8 cellular contexts compared by ENCODE assay signal in genomic region chr17:18262111-18262510, GRCh38. TPM values are rescaled to one million over a fixed set of nuclear protein-coding genes. Genes with fewer than 3 reads are reported as not detected.
DNase-seq lines count a peak whose midpoint lies in the region; ATAC-seq, FAIRE-seq and TF ChIP-seq lines count a peak whose summit lies in the region.
"Had no signal": no experiment of that assay in that cellular context is flagged by ENCODE, and none has a peak within 500 bp of the region (broad histone marks: within the 10 kb centered on the region; RNA-seq: fewer than 3 reads in every experiment).

No MANE protein-coding gene starts in this region.

- H3K9ac ChIP-seq in Loucy (ENCODE audit: low read depth, low read length, poor library complexity, severe bottlenecking): peak overlapping the region; percentile 81

- WGBS in pancreas, 2 donors: 49 to 63% methylated on average over 2 of the region's 2 CpGs

- ATAC-seq in pancreas (no peak), GM21447 (IDR thresholded peaks at IDR 0.05; ENCODE audit: unreplicated experiment) (no peak), GM18873 (IDR thresholded peaks at IDR 0.05; ENCODE audit: low FRiP score, unreplicated experiment) (no peak)

- no peaks in the 10 kb centered on the region for H3F3A ChIP-seq in Loucy (ENCODE audit: low read depth)

- no peak for FAIRE-seq in pancreas (lab: Jason Lieb, UNC)
- FAIRE-seq: islet of Langerhans had no signal

- H3K4me1 ChIP-seq in Loucy (ENCODE audit: insufficient read depth, low read length, poor library complexity, severe bottlenecking) (peaks cover 22% of the 10 kb centered on the region), pancreas (peaks cover 22 to 34% (median 26%) of the 10 kb centered on the region in 3 donors)

- H3K27me3 ChIP-seq in Loucy (ENCODE audit: insufficient read depth, low read length, poor library complexity, severe bottlenecking): no peaks in the 10 kb centered on the region
- H3K27me3 ChIP-seq in pancreas: no peaks in the 10 kb centered on the region

- peaks cover 8% of the 10 kb centered on the region for H3K27me3 Mint-ChIP-seq in brain

- peaks cover 25% of the 10 kb centered on the region for H3K79me2 ChIP-seq in Loucy (ENCODE audit: insufficient read depth, low read length)

- peak overlapping the region; percentile 93 for H3K4me3 ChIP-seq in Loucy (ENCODE audit: low read length, poor library complexity, severe bottlenecking)
- peak overlapping the region in 2 of 4 donors; percentile 7 to 91 for H3K4me3 ChIP-seq in pancreas

- H3K4me2 ChIP-seq in Loucy (ENCODE audit: low read depth, low read length, poor library complexity, severe bottlenecking): peak overlapping the region; percentile 80

- H3K27ac Mint-ChIP-seq in brain: peak overlapping the region in 4 of 5 experiments; percentile 32 to 86 (median 65)

- H3K36me3 ChIP-seq in Loucy (ENCODE audit: insufficient read depth, low read length) (peaks cover 6% of the 10 kb centered on the region; the same call in 1 of the 2 replicates), pancreas (peaks cover 0 to 27% (median 12%) of the 10 kb centered on the region in 3 donors)

- intact Hi-C loops in pancreas (cut with DNase I): no loop called here

- H3K9me3 ChIP-seq in Loucy (ENCODE audit: insufficient read depth, low read depth, low read length) (no peaks in the 10 kb centered on the region), pancreas (no peaks in the 10 kb centered on the region)

- H3K4me3 Mint-ChIP-seq in brain: peak overlapping the region; percentile 84 to 89 (median 86)

- H3K36me3 Mint-ChIP-seq in brain: peaks cover 5% of the 10 kb centered on the region

- DNase-seq in pancreas: peak in 1 of 6 donors; percentile 30
- DNase-seq in stimulated activated naive CD4-positive, alpha-beta T cell treated with Interleukin-2 at 50 U/mL for 16 hours (lab: John Stamatoyannopoulos, UW): no peak
- DNase-seq: HCEC 1CT had no signal

- H2AFZ ChIP-seq in Loucy (ENCODE audit: low read length): no peak overlapping the region

- H3K27ac ChIP-seq in pancreas: peak overlapping the region; percentile 90 to 96 (median 92)

- TF ChIP-seq CTCF in Loucy (conservative IDR thresholded peaks at IDR 0.05; ENCODE audit: low read length) (no peak), brain (conservative IDR thresholded peaks at IDR 0.05) (no peak), pancreas (IDR thresholded peaks at IDR 0.05) (no peak)

- H3K4me1 Mint-ChIP-seq in brain: peaks cover 30% of the 10 kb centered on the region

- no peaks in the 10 kb centered on the region for H3K9me3 Mint-ChIP-seq in brain

- H3K9me2 ChIP-seq in Loucy (replicated peaks; ENCODE audit: low read depth, low read length): no peaks in the 10 kb centered on the region

- H4K20me1 ChIP-seq in Loucy (ENCODE audit: insufficient read depth, low read length, poor library complexity, severe bottlenecking): peaks cover 7% of the 10 kb centered on the region

RNA-seq across cellular contexts. Expression of gene MIEF2, which starts 1.6 kb away (rescaled TPM):
- 13.5 TPM for polyA plus RNA-seq in brain (ENCODE audit: insufficient read depth, low read depth, low replicate concordance)
- total RNA-seq in pancreas: 10 to 100 TPM in 2 of 6 donors, 1 to 10 TPM in 4; 7.1 to 11.1 (median 9.2) TPM
- polyA plus RNA-seq in pancreas: 1 to 10 TPM; 5.8 to 9.3 TPM

RNA-seq across cellular contexts. Expression of gene FLII, which starts 3.6 kb away (rescaled TPM):
- 129 TPM for polyA plus RNA-seq in brain (ENCODE audit: insufficient read depth, low read depth, low replicate concordance)
- 100 to 1,000 TPM; 142 to 203 (median 162) TPM for total RNA-seq in pancreas
- polyA plus RNA-seq in pancreas: 100 to 1,000 TPM; 254 to 282 TPM

RNA-seq across cellular contexts. Expression of gene LLGL1, which starts 36.7 kb away (rescaled TPM):
- polyA plus RNA-seq in brain (ENCODE audit: insufficient read depth, low read depth, low replicate concordance): 71.6 TPM
- 1 to 10 TPM; 3.4 to 8.4 (median 4.5) TPM for total RNA-seq in pancreas
- 1 to 10 TPM; 6.3 to 7.3 TPM for polyA plus RNA-seq in pancreas

RNA-seq across cellular contexts. Expression of gene TOP3A, which starts 52.7 kb away (rescaled TPM):
- polyA plus RNA-seq in brain (ENCODE audit: insufficient read depth, low read depth, low replicate concordance) (31.1 TPM), pancreas (10 to 100 TPM; 16.6 to 18.7 TPM)
- total RNA-seq in pancreas: 10 to 100 TPM in 4 of 6 donors, 1 to 10 TPM in 2; 9.4 to 16.5 (median 11.0) TPM

RNA-seq across cellular contexts. Expression of gene SMCR8, which starts 53.0 kb away (rescaled TPM):
- 10.3 TPM for polyA plus RNA-seq in brain (ENCODE audit: insufficient read depth, low read depth, low replicate concordance)
- 10 to 100 TPM in 1 of 6 donors, 1 to 10 TPM in 5; 4.3 to 11.5 (median 6.3) TPM for total RNA-seq in pancreas
- polyA plus RNA-seq in pancreas: 1 to 10 TPM; 2.7 to 3.8 TPM
